In genomic region chr5:21459744-21460073, GRCh38 we compare ENCODE assay signal across 8 cellular contexts.
A peak's percentile ranks its signal among the peaks of the same experiment; 100 is the strongest.
DNase-seq lines count a peak whose midpoint lies in the region; ATAC-seq and TF ChIP-seq lines count a peak whose summit lies in the region.
"Not testable (repeated sequence)": the region's sequence is repeated elsewhere in the genome, so short reads cannot be mapped to it uniquely, and the experiment has no call there.

No MANE protein-coding gene starts in this region.

- H2AFZ ChIP-seq in OCI-LY3 (ENCODE audit: low read depth, low read length) = not testable (repeated sequence)

- intact Hi-C loops in colonic mucosa (cut with DNase I); heart right ventricle (cut with DNase I); sigmoid colon (cut with DNase I); vagina (cut with DNase I): not testable (repeated sequence)

- not testable (repeated sequence) for H3K9me3 Mint-ChIP-seq in activated T-cell treated with anti-CD3 and anti-CD28 coated beads, Interleukin-2, amount 50 U/mL, for 72 hours

- ATAC-seq in activated T-cell treated with anti-CD3 and anti-CD28 coated beads, Interleukin-2, amount 50 U/mL, for 72 hours (replicated peaks in 1 of 2) = not testable (repeated sequence)
- ATAC-seq in heart right ventricle = peak in 4 of 8 donors; percentile 36 to 60 (median 40)

- not testable (repeated sequence) for H3K9me3 ChIP-seq in OCI-LY3 (ENCODE audit: insufficient read depth, low read length); colonic mucosa; heart right ventricle; mononuclear cell (ENCODE audit: low read depth, low read length); sigmoid colon; vagina

- not testable (repeated sequence) for H3K36me3 ChIP-seq in OCI-LY3 (replicated peaks; ENCODE audit: low read depth, low read length); colonic mucosa; vagina
- H3K36me3 ChIP-seq in heart right ventricle (peaks cover 0 to 30% (median 0%) of the 10 kb centered on the region in 9 donors), sigmoid colon (peaks cover 0 to 20% (median 0%) of the 10 kb centered on the region in 4 donors)

- not testable (repeated sequence) for H3K27ac ChIP-seq in OCI-LY3 (ENCODE audit: low read length); colonic mucosa; vagina
- H3K27ac ChIP-seq in heart right ventricle (peak overlapping the region in 8 of 10 donors; percentile 19 to 80 (median 72)), sigmoid colon (peak overlapping the region; percentile 58 to 80 (median 76))

- not testable (repeated sequence) for H3K79me2 ChIP-seq in OCI-LY3 (ENCODE audit: low read length)

- H3K4me3 Mint-ChIP-seq in activated T-cell treated with anti-CD3 and anti-CD28 coated beads, Interleukin-2, amount 50 U/mL, for 72 hours = peak overlapping the region; percentile 87 to 88

- TF ChIP-seq EP300 in sigmoid colon (IDR thresholded peaks at IDR 0.05) = not testable (repeated sequence)

- H3K9ac ChIP-seq in OCI-LY3 (ENCODE audit: low read length) (peak overlapping the region; percentile 58; the same call in 1 of the 2 replicates), colonic mucosa (ENCODE audit: low read depth in 2 of 2, low read length in 2 of 2) (peak overlapping the region in 1 of 2 donors; percentile 35)

- not testable (repeated sequence) for H3K4me2 ChIP-seq in OCI-LY3 (ENCODE audit: low read length)

- peak overlapping the region; percentile 72 for H3K27ac Mint-ChIP-seq in activated T-cell treated with anti-CD3 and anti-CD28 coated beads, Interleukin-2, amount 50 U/mL, for 72 hours

- H3K4me1 ChIP-seq in OCI-LY3 (ENCODE audit: low read length); colonic mucosa; mononuclear cell (ENCODE audit: insufficient read depth, low read length); sigmoid colon; vagina: not testable (repeated sequence)
- peaks cover 0 to 14% (median 4%) of the 10 kb centered on the region in 9 donors for H3K4me1 ChIP-seq in heart right ventricle

- not testable (repeated sequence) for TF ChIP-seq CTCF in GM12875 (IDR thresholded peaks at IDR 0.05; ENCODE audit: borderline replicate concordance, insufficient read depth, low read depth, low read length); OCI-LY3 (IDR thresholded peaks at IDR 0.05; ENCODE audit: low read depth, low read length); colonic mucosa (IDR thresholded peaks at IDR 0.05); heart right ventricle (IDR thresholded peaks at IDR 0.05); sigmoid colon (IDR thresholded peaks at IDR 0.05); vagina (IDR thresholded peaks at IDR 0.05)

- TF ChIP-seq POLR2A in sigmoid colon (IDR thresholded peaks at IDR 0.05); vagina (IDR thresholded peaks at IDR 0.05): not testable (repeated sequence)

- H3K27me3 ChIP-seq in OCI-LY3 (ENCODE audit: low read depth, low read length); colonic mucosa; heart right ventricle; mononuclear cell (ENCODE audit: insufficient read depth, low read length); sigmoid colon; vagina: not testable (repeated sequence)

- not testable (repeated sequence) for H3K4me1 Mint-ChIP-seq in activated T-cell treated with anti-CD3 and anti-CD28 coated beads, Interleukin-2, amount 50 U/mL, for 72 hours (ENCODE audit: low read depth)

- not testable (repeated sequence) for DNase-seq in activated T-cell treated with anti-CD3 and anti-CD28 coated beads, Interleukin-2, amount 50 U/mL, for 72 hours; colonic mucosa; heart right ventricle; sigmoid colon; vagina (ENCODE audit: extremely low spot score in 2 of 2)

- H3K4me3 ChIP-seq in GM12875 (ENCODE audit: low read depth, low read length) (peak overlapping the region; percentile 57), OCI-LY3 (ENCODE audit: low read length) (peak overlapping the region; percentile 77), colonic mucosa (peak overlapping the region; percentile 80), heart right ventricle (peak overlapping the region; percentile 64 to 99 (median 76)), mononuclear cell (ENCODE audit: low read length) (peak overlapping the region; percentile 56), sigmoid colon (peak overlapping the region; percentile 58 to 77 (median 66)), vagina (peak overlapping the region; percentile 63 to 65)

- H3K27me3 Mint-ChIP-seq in activated T-cell treated with anti-CD3 and anti-CD28 coated beads, Interleukin-2, amount 50 U/mL, for 72 hours (ENCODE audit: low read depth) = not testable (repeated sequence)

- WGBS in heart right ventricle, 2 donors = 0% methylated on average over 1 of the region's 7 CpGs; no CpG with 5 or more reads in 1 of the 2 donors
- 0% methylated on average over 1 to 2 of the region's 7 CpGs for WGBS in sigmoid colon, 2 donors

- H3K36me3 Mint-ChIP-seq in activated T-cell treated with anti-CD3 and anti-CD28 coated beads, Interleukin-2, amount 50 U/mL, for 72 hours (ENCODE audit: insufficient read depth in 2 of 2) = not testable (repeated sequence)

- H4K20me1 ChIP-seq in OCI-LY3 (ENCODE audit: insufficient read depth, low read length) = not testable (repeated sequence)
